ENCODE assay signal across 1 cellular context in genomic region chr20:32761831-32762753, GRCh38.
TF ChIP-seq lines count a peak whose summit lies in the region.

DNMT3B (plus strand) TSS chr20:32762385; CDS start chr20:32780324, 17,939 bp downstream.

TF ChIP-seq in GM23338, 12 proteins besides CTCF, POLR2A, EP300 and RAD21 (continued from another document):
- TF ChIP-seq ETS1 (IDR thresholded peaks at IDR 0.05) = peak; percentile 21; the same call in 1 of the 2 replicates
- TF ChIP-seq JUNB (IDR thresholded peaks at IDR 0.05; ENCODE audit: unreplicated experiment) = no peak
- TF ChIP-seq EZH2phosphoT487 (IDR thresholded peaks at IDR 0.05; ENCODE audit: unreplicated experiment) = no peak
- TF ChIP-seq ZNF114 (CRISPR knock-in tag; IDR thresholded peaks at IDR 0.05) = no peak
- TF ChIP-seq ZNF462 (CRISPR knock-in tag; IDR thresholded peaks at IDR 0.05) = no peak
- no peak for TF ChIP-seq STAT1 (IDR thresholded peaks at IDR 0.05; ENCODE audit: unreplicated experiment)
